In the genomic region with DNA sequence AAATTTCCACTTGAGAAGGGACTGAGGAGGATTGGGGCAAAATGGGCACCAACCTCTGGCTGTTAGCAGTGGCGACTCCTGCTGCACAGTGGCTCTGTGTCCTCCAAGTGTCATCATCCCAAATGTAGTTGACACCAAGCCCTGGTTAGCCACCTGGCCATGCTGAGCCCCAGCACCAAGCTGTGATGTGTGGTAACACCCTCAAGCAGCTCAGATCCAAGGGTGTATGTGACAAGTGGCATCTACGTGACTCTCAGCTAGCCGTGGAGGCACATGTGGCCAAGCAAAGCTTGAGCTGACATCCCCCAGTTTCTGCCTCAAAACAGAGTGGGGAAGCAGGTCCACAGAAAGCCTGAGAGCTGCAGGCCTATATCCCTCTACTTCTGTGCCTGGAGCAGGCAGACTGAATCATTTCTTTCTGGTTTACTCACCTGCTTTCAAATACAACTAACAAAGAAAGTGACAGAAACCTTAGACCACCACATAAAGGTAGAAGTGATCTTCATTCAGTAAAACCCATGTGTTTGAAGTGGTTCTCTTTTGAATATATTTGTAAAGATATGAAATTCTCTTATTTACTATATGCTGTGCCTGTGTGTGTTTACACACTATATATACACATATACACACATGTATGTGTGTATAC, we compare ENCODE assay signal across 1 cellular context.
A peak's percentile ranks its signal among the peaks of the same experiment; 100 is the strongest.
TF ChIP-seq lines count a peak whose summit lies in the region.

No MANE protein-coding gene starts in this region.

TF ChIP-seq in GM12878, 131 proteins besides CTCF, POLR2A, EP300 and RAD21:
- TF ChIP-seq LARP7 (IDR thresholded peaks at IDR 0.05): no peak
- TF ChIP-seq RBBP5 (conservative IDR thresholded peaks at IDR 0.05): no peak
- TF ChIP-seq TCF7 (IDR thresholded peaks at IDR 0.05; ENCODE audit: borderline replicate concordance): peak; percentile 74; the same call in 1 of the 2 replicates
- TF ChIP-seq RUNX3 (IDR thresholded peaks at IDR 0.05; ENCODE audit: low read length): peak; percentile 69
- no peak for TF ChIP-seq FOXK2 (IDR thresholded peaks at IDR 0.05)
- TF ChIP-seq CBX3 (IDR thresholded peaks at IDR 0.05; ENCODE audit: borderline replicate concordance, low read depth): no peak
TF ChIP-seq in GM12878: peak in this region for 2.
